Comparison of ENCODE assay signal across 9 cellular contexts in the genomic region with DNA sequence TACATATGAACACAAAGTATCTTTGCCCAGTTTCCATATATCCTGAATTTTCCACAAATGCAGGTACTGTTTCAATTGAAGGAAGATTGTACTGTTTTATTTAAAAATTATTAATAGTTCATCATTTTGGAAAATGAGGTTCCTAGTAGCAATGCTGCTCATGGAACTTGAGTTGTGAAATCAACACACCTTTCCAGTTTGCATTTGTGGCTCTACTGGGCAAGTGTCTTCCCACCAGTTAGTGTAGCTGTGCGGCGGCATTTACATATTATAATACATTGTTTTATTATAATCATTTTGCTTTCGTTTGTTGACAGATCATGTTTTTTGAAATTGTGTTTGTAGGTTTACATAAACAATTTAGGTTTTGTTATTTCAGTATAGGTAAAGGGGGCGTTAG. TPM values are rescaled to one million over a fixed set of nuclear protein-coding genes. Genes with fewer than 3 reads are reported as not detected.
A peak's percentile ranks its signal among the peaks of the same experiment; 100 is the strongest.
DNase-seq lines count a peak whose midpoint lies in the region; ATAC-seq and TF ChIP-seq lines count a peak whose summit lies in the region.
"Had no signal": no experiment of that assay in that cellular context is flagged by ENCODE, and none has a peak within 500 bp of the region (broad histone marks: within the 10 kb centered on the region; RNA-seq: fewer than 3 reads in every experiment).

No MANE protein-coding gene starts in this region.

- WGBS in IMR-90 (ENCODE audit: extremely low coverage in 2 of 2, insufficient read length in 1 of 2), 2 experiments: no CpG with 5 or more reads among the region's 4 CpGs

- H3K23ac ChIP-seq in IMR-90 (ENCODE audit: low read depth, low read length): peak overlapping the region; percentile 84; the same call in 1 of the 2 replicates

- no peak overlapping the region for H2AFZ ChIP-seq in IMR-90 (replicated peaks; ENCODE audit: low read length, poor library complexity)

- no peak for TF ChIP-seq POLR2A in IMR-90 (IDR thresholded peaks at IDR 0.05; ENCODE audit: low read depth, low read length)
- TF ChIP-seq POLR2A in breast epithelium (IDR thresholded peaks at IDR 0.05): no peak

- no peak for TF ChIP-seq RAD21 in IMR-90 (IDR thresholded peaks at IDR 0.05; ENCODE audit: low read length)

- intact Hi-C loops in IMR-90 (cut with micrococcal nuclease): no loop called here
- intact Hi-C loops in breast epithelium (cut with DNase I; ENCODE audit: low total_unique reads): no loop called here

- no peak overlapping the region for H3K56ac ChIP-seq in IMR-90 (ENCODE audit: extremely low read depth, insufficient read depth, low read length)

- H2AK9ac ChIP-seq in IMR-90 (replicated peaks; ENCODE audit: low read depth, low read length, poor library complexity): no peak overlapping the region

- H4K5ac ChIP-seq in IMR-90 (ENCODE audit: low read depth, low read length): peak overlapping the region; percentile 41; the same call in 1 of the 2 replicates

- DNase-seq in AG10803 (ENCODE audit: low read depth): no peak
- no peak for DNase-seq in IMR-90
- no peak for DNase-seq in breast epithelium (ENCODE audit: low spot score in 2 of 2)
- no peak for DNase-seq in hepatic stellate cell (ENCODE audit: low spot score)
- DNase-seq in NCI-H2227 treated with DMSO at 0.1 percent for 48 hours (lab: John Stamatoyannopoulos, UW): no peak
- DNase-seq in activated CD4-positive, CD25-positive, alpha-beta regulatory T cell (lab: John Stamatoyannopoulos, UW): no peak
- DNase-seq: NCI-H2029 treated with DMSO at 0.1 percent for 48 hours had no signal

- peaks cover 0 to 29% of the 10 kb centered on the region in 2 experiments; a peak in 3 of 4 replicates for H3K79me1 ChIP-seq in IMR-90 (ENCODE audit: low read depth in 1 of 2, low read length in 2 of 2)

- H3K9ac ChIP-seq in IMR-90 (ENCODE audit: low read depth, low read length): no peak overlapping the region

- H3K9me3 ChIP-seq in IMR-90 (ENCODE audit: control insufficient read depth, insufficient read depth, low read length) (no peaks in the 10 kb centered on the region), breast epithelium (no peaks in the 10 kb centered on the region), muscle layer of duodenum (ENCODE audit: control insufficient read depth in 1 of 2, low read length in 2 of 2) (no peaks in the 10 kb centered on the region)

- no peak overlapping the region for H2AK5ac ChIP-seq in IMR-90 (ENCODE audit: low read depth, low read length)

- peak overlapping the region; percentile 83; the same call in 1 of the 2 replicates for H3K4me2 ChIP-seq in IMR-90 (ENCODE audit: low read depth, low read length)

- CTCF ChIA-PET in IMR-90 (lab: Yijun Ruan, JAX): no interaction called here

- no TSS peak for BruUV-seq in IMR-90 (replicated peaks; lab: Mats Ljungman, UMichigan)

- ATAC-seq in IMR-90 (ENCODE audit: low read depth) (no peak), GM21737 (IDR thresholded peaks at IDR 0.05; ENCODE audit: unreplicated experiment) (no peak)

- no peak overlapping the region for H3K27ac ChIP-seq in IMR-90 (ENCODE audit: insufficient read depth, low read length)
- H3K27ac ChIP-seq in breast epithelium: peak overlapping the region; percentile 100
- H3K27ac ChIP-seq in muscle layer of duodenum (ENCODE audit: low read length): peak overlapping the region; percentile 97

- POLR2A ChIA-PET in IMR-90 (lab: Charles Lee; ENCODE audit: unreplicated experiment): no interaction called here

- peak overlapping the region; percentile 24; the same call in 1 of the 2 replicates for H3K4ac ChIP-seq in IMR-90 (ENCODE audit: low read depth, low read length)

- H3K36me3 ChIP-seq in IMR-90 (ENCODE audit: control insufficient read depth, insufficient read depth, low read length): no peaks in the 10 kb centered on the region
- H3K36me3 ChIP-seq in breast epithelium: no peaks in the 10 kb centered on the region
- peaks cover 0 to 16% of the 10 kb centered on the region in 2 donors for H3K36me3 ChIP-seq in muscle layer of duodenum (ENCODE audit: control insufficient read depth in 1 of 2, insufficient read depth in 2 of 2, low read length in 2 of 2)

- H3K14ac ChIP-seq in IMR-90 (replicated peaks; ENCODE audit: low read depth, low read length): peak overlapping the region; percentile 70

- peaks cover 30% of the 10 kb centered on the region for H4K20me1 ChIP-seq in IMR-90 (ENCODE audit: insufficient read depth, low read length)

- in situ Hi-C loops in IMR-90 (cut with MboI; ENCODE audit: low sequenced_read_pairs): no loop called here

- H4K91ac ChIP-seq in IMR-90 (ENCODE audit: insufficient read depth, low read depth, low read length): no peak overlapping the region

- no peak overlapping the region for H2BK15ac ChIP-seq in IMR-90 (ENCODE audit: low read depth, low read length)

- dilution Hi-C loops in IMR-90 (cut with HindIII; ENCODE audit: low sequenced_read_pairs, unreplicated experiment): no loop called here

- H3K4me1 ChIP-seq in IMR-90 (ENCODE audit: control insufficient read depth, insufficient read depth, low read length) (peaks cover 5% of the 10 kb centered on the region; the same call in 1 of the 2 replicates), breast epithelium (peaks cover 0 to 9% of the 10 kb centered on the region in 2 donors), muscle layer of duodenum (ENCODE audit: control insufficient read depth in 1 of 2, insufficient read depth in 2 of 2, low read length in 2 of 2) (no peaks in the 10 kb centered on the region)

- H3K27me3 ChIP-seq in IMR-90 (ENCODE audit: control insufficient read depth, insufficient read depth, low read length) (no peaks in the 10 kb centered on the region), breast epithelium (no peaks in the 10 kb centered on the region), muscle layer of duodenum (ENCODE audit: low read depth, low read length) (no peaks in the 10 kb centered on the region)

- TF ChIP-seq CTCF in AG10803 (conservative IDR thresholded peaks at IDR 0.05; ENCODE audit: low read length) (no peak), IMR-90 (conservative IDR thresholded peaks at IDR 0.05; ENCODE audit: low read depth, low read length) (no peak), breast epithelium (IDR thresholded peaks at IDR 0.05) (no peak)

- peak overlapping the region; percentile 87 to 98; a peak in 3 of 4 replicates for H4K8ac ChIP-seq in IMR-90 (ENCODE audit: low read depth in 2 of 2, low read length in 2 of 2)

- H3K4me3 ChIP-seq in AG10803 (ENCODE audit: low read length) (peak overlapping the region; percentile 48), IMR-90 (ENCODE audit: insufficient read depth, low read depth, low read length) (peak overlapping the region; percentile 44; the same call in 1 of the 2 replicates), breast epithelium (peak overlapping the region; percentile 82 to 97 (median 92)), muscle layer of duodenum (ENCODE audit: low read depth in 1 of 2, low read length in 2 of 2) (peak overlapping the region; percentile 54 to 68)

- 0 out of 2 replicates have a peak, but pooled peaks cover under 1% of the 10 kb centered on the region for H3K9me1 ChIP-seq in IMR-90 (ENCODE audit: insufficient read depth, low read length)

- H3K18ac ChIP-seq in IMR-90 (ENCODE audit: low read depth, low read length): no peak overlapping the region

- H2BK5ac ChIP-seq in IMR-90 (ENCODE audit: low read depth, low read length, poor library complexity, severe bottlenecking): peak overlapping the region; percentile 97

- H2BK120ac ChIP-seq in IMR-90 (ENCODE audit: low read depth, low read length): peak overlapping the region; percentile 41

- H2BK20ac ChIP-seq in IMR-90 (ENCODE audit: low read depth, low read length): no peak overlapping the region; the same call in 1 of the 2 replicates

TF ChIP-seq in IMR-90, 13 proteins besides CTCF, POLR2A, EP300 and RAD21:
- no peak for TF ChIP-seq BHLHE40 (IDR thresholded peaks at IDR 0.05; ENCODE audit: low read depth, low read length)
- TF ChIP-seq MAZ (IDR thresholded peaks at IDR 0.05; ENCODE audit: borderline replicate concordance, low read depth, low read length): no peak
- TF ChIP-seq RFX5 (IDR thresholded peaks at IDR 0.05; ENCODE audit: low read depth, low read length): no peak
- TF ChIP-seq RCOR1 (IDR thresholded peaks at IDR 0.05; ENCODE audit: insufficient replicate concordance, low read length): no peak
- TF ChIP-seq CEBPB (IDR thresholded peaks at IDR 0.05; ENCODE audit: low read depth, low read length): no peak
- no peak for TF ChIP-seq CHD1 (IDR thresholded peaks at IDR 0.05; ENCODE audit: low read depth, low read length)
- no peak for TF ChIP-seq FOS (IDR thresholded peaks at IDR 0.05; ENCODE audit: low read depth, low read length)
- no peak for TF ChIP-seq MXI1 (IDR thresholded peaks at IDR 0.05; ENCODE audit: borderline replicate concordance, low read depth, low read length)
- TF ChIP-seq, protein P1, sequence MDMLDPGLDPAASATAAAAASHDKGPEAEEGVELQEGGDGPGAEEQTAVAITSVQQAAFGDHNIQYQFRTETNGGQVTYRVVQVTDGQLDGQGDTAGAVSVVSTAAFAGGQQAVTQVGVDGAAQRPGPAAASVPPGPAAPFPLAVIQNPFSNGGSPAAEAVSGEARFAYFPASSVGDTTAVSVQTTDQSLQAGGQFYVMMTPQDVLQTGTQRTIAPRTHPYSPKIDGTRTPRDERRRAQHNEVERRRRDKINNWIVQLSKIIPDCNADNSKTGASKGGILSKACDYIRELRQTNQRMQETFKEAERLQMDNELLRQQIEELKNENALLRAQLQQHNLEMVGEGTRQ (IDR thresholded peaks at IDR 0.05; ENCODE audit: low read depth, low read length): no peak

RNA-seq across cellular contexts. Expression of a gene that starts 2.0 kb away (rescaled TPM):
- total RNA-seq in IMR-90 (2012; rRNA removed) (229 and 448 TPM in 2 replicates), breast epithelium (100 to 1,000 TPM; 239 to 375 (median 248) TPM)
- 53.2 and 64.8 TPM in 2 replicates for polyA plus RNA-seq in IMR-90 (2012; rRNA removed)
- polyA plus RNA-seq in IMR-90 (2012; cell fraction: cytosol; rRNA removed): 12.7 and 13.6 TPM in 2 replicates
- polyA plus RNA-seq in IMR-90 (2012; cell fraction: nucleus; rRNA removed; ENCODE audit: low replicate concordance): 16.8 and 91.2 TPM in 2 replicates
